ENCODE assay signal across 13 cellular contexts in the genomic region with DNA sequence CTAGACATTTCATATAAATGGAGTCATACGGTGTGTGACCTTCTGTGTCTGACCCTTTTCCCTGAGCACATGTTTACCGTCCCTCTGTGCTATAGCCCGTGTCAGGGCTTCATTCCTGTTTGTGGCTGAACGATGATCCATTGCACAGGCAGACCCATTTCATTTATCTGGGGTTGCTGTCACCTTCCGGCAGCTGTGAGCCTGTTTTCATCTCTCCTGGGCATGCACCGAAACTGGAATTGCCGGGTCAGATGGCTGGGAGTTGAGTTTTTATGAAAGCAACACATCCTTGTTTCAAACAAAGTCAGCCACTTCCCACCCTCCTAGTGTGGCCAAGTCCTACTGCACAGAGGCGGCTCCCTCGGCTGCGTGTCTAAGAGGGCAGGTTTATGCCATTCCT.
"Had no signal": no experiment of that assay in that cellular context is flagged by ENCODE, and none has a peak within 500 bp of the region (broad histone marks: within the 10 kb centered on the region; RNA-seq: fewer than 3 reads in every experiment).

No MANE protein-coding gene starts in this region.

- H3K9me3 Mint-ChIP-seq: activated CD4-positive, alpha-beta memory T cell treated with anti-CD3 and anti-CD28 coated beads for 36 hours had no signal

- ATAC-seq: gastrocnemius medialis had no signal

- H3K36me3 Mint-ChIP-seq: activated CD4-positive, alpha-beta memory T cell treated with anti-CD3 and anti-CD28 coated beads for 36 hours; activated naive CD8-positive, alpha-beta T cell had no signal

- H3K4me3 Mint-ChIP-seq: activated CD4-positive, alpha-beta memory T cell treated with anti-CD3 and anti-CD28 coated beads for 36 hours; activated naive CD8-positive, alpha-beta T cell had no signal

- H3K4me3 ChIP-seq: gastrocnemius medialis, hepatocyte, stomach, tibial artery had no signal

- H3K27ac ChIP-seq: gastrocnemius medialis, hepatocyte, parathyroid adenoma, stomach, tibial artery had no signal

- H3K36me3 ChIP-seq: gastrocnemius medialis had no signal

- H3K27ac Mint-ChIP-seq: activated CD4-positive, alpha-beta memory T cell treated with anti-CD3 and anti-CD28 coated beads for 36 hours; activated naive CD8-positive, alpha-beta T cell had no signal

- DNase-seq: activated CD4-positive, alpha-beta memory T cell treated with anti-CD3 and anti-CD28 coated beads for 36 hours; activated gamma-delta T cell; activated T-cell treated with anti-CD3 and anti-CD28 coated beads, Interleukin-2, amount 50 U/mL, for 48 hours; gastrocnemius medialis; kidney; midbrain; stimulated activated CD4-positive, alpha-beta T cell treated with anti-CD3 and anti-CD28 coated beads, Interleukin-4, amount 100 ng/mL, for 4 hours; stomach; T-helper 9 cell; tibial artery had no signal

- H3K27me3 ChIP-seq: gastrocnemius medialis, hepatocyte, stomach, tibial artery had no signal

- H3K9ac ChIP-seq: parathyroid adenoma had no signal

- H3K27me3 Mint-ChIP-seq: activated CD4-positive, alpha-beta memory T cell treated with anti-CD3 and anti-CD28 coated beads for 36 hours; activated naive CD8-positive, alpha-beta T cell had no signal

- H3K4me2 ChIP-seq: hepatocyte had no signal

- H3K9me3 ChIP-seq: gastrocnemius medialis, stomach, tibial artery had no signal
